8 cellular contexts compared by ENCODE assay signal in genomic region chr3:39146083-39146501, GRCh38. TPM values are rescaled to one million over a fixed set of nuclear protein-coding genes. Genes with fewer than 3 reads are reported as not detected.
DNase-seq lines count a peak whose midpoint lies in the region; ATAC-seq, FAIRE-seq and TF ChIP-seq lines count a peak whose summit lies in the region.

No MANE protein-coding gene starts in this region.

- peaks cover 61% of the 10 kb centered on the region for H3K36me3 Mint-ChIP-seq in activated B cell treated with CpG ODN at 0.5 μM for 24 hours (ENCODE audit: low read depth)

- CTCF ChIA-PET in activated B cell treated with CpG ODN at 0.5 μM for 24 hours (lab: Charles Lee): interaction anchor here (1.7 to 2.0 kb wide), 2 partner anchors 20 to 142 kb away, joined by 4 to 7 read pairs; no protein-coding TSS in a partner anchor

- H3K9me3 ChIP-seq in heart left ventricle: no peaks in the 10 kb centered on the region

- POLR2A ChIA-PET in activated B cell treated with CpG ODN at 0.5 μM for 24 hours (lab: Charles Lee): interaction anchor here (1.3 to 6.0 kb wide), 3 partner anchors 15 to 32 kb away, joined by 4 to 42 read pairs (median 6); no protein-coding TSS in a partner anchor

- H3K27ac ChIP-seq in heart left ventricle (peak overlapping the region in 10 of 12 donors; percentile 24 to 100 (median 91)), skin epidermis (peak overlapping the region in 20 of 21 experiments; percentile 1 to 100 (median 81))

- H3K27ac Mint-ChIP-seq in activated B cell treated with CpG ODN at 0.5 μM for 24 hours: peak overlapping the region; percentile 99

- H3K27me3 Mint-ChIP-seq in activated B cell treated with CpG ODN at 0.5 μM for 24 hours: no peaks in the 10 kb centered on the region

- no peaks in the 10 kb centered on the region for H3K27me3 ChIP-seq in heart left ventricle

- DNase-seq in activated B cell treated with CpG ODN at 0.5 μM for 24 hours (no peak), heart left ventricle (peak in 4 of 5 donors; percentile 47 to 64 (median 61)), DMS153 treated with DMSO at 0.1 percent for 48 hours (lab: John Stamatoyannopoulos, UW; ENCODE audit: unreplicated experiment) (no peak), occipital lobe (lab: John Stamatoyannopoulos, UW) (no peak), GM12891 (ENCODE audit: insufficient read length, low spot score) (no peak)

- H3K4me1 Mint-ChIP-seq in activated B cell treated with CpG ODN at 0.5 μM for 24 hours: peaks cover 81% of the 10 kb centered on the region

- no peak for FAIRE-seq in GM12891 (lab: Jason Lieb, UNC)

- H3K4me1 ChIP-seq in heart left ventricle: peaks cover 40 to 87% (median 72%) of the 10 kb centered on the region in 12 donors

- WGBS in heart left ventricle, 4 donors: 43 to 56% (median 51%) methylated on average over 10 to 11 of the region's 11 CpGs

- H3K4me3 Mint-ChIP-seq in activated B cell treated with CpG ODN at 0.5 μM for 24 hours: peak overlapping the region; percentile 98

- no peak for ATAC-seq in activated B cell treated with CpG ODN at 0.5 μM for 24 hours (ENCODE audit: low read depth)
- ATAC-seq in heart left ventricle: peak in 3 of 4 donors; percentile 2 to 19 (median 8)
- ATAC-seq in GM18868 (IDR thresholded peaks at IDR 0.05; ENCODE audit: unreplicated experiment): no peak

- TF ChIP-seq CTCF in GM12872 (IDR thresholded peaks at IDR 0.05; ENCODE audit: insufficient read depth, low read depth, low read length): 0 out of 3 replicates have a peak, but pooled peaks have one; percentile 8
- TF ChIP-seq CTCF in activated B cell treated with CpG ODN at 0.5 μM for 24 hours (IDR thresholded peaks at IDR 0.05): no peak
- TF ChIP-seq CTCF in heart left ventricle (IDR thresholded peaks at IDR 0.05): peak in 4 of 12 donors; percentile 26 to 34 (median 28)

- H3K36me3 ChIP-seq in heart left ventricle: peaks cover 15 to 56% (median 50%) of the 10 kb centered on the region in 9 donors

- intact Hi-C loops in activated B cell treated with CpG ODN at 0.5 μM for 24 hours (cut with micrococcal nuclease): no loop called here
- intact Hi-C loops in heart left ventricle (cut with DNase I): loop anchor here in 1 of 10 donors (5.0 kb wide), 1 partner anchor 39 kb away; the partner anchor contains the start of genes GORASP1 and TTC21A

- peak overlapping the region in 1 of 12 donors; percentile 1 for H3K4me3 ChIP-seq in heart left ventricle
- no peak overlapping the region for H3K4me3 ChIP-seq in skin epidermis

- no peaks in the 10 kb centered on the region for H3K9me3 Mint-ChIP-seq in activated B cell treated with CpG ODN at 0.5 μM for 24 hours

- TF ChIP-seq POLR2A in heart left ventricle (IDR thresholded peaks at IDR 0.05): no peak
- TF ChIP-seq POLR2A in GM12891 (IDR thresholded peaks at IDR 0.05; ENCODE audit: low read depth, low read length): no peak

TF ChIP-seq in GM12891, 5 proteins besides CTCF, POLR2A, EP300 and RAD21:
- no peak for TF ChIP-seq TAF1 (IDR thresholded peaks at IDR 0.05; ENCODE audit: low read depth, low read length)
- TF ChIP-seq POLR2AphosphoS5 (IDR thresholded peaks at IDR 0.05; ENCODE audit: low read depth, low read length): no peak
- TF ChIP-seq PAX5 (IDR thresholded peaks at IDR 0.05; ENCODE audit: insufficient read depth, low read length, severe bottlenecking): no peak
- no peak for TF ChIP-seq SPI1 (IDR thresholded peaks at IDR 0.05; ENCODE audit: low read depth, low read length)
- TF ChIP-seq POU2F2 (IDR thresholded peaks at IDR 0.05; ENCODE audit: low read depth, low read length): no peak

RNA-seq across cellular contexts. Expression of gene CSRNP1, which starts 7.3 kb away (rescaled TPM):
- 17.5 and 18.1 TPM in 2 replicates for total RNA-seq in activated B cell treated with CpG ODN at 0.5 μM for 24 hours
- total RNA-seq in heart left ventricle: 10 to 100 TPM in 7 of 9 donors, 1 to 10 TPM in 2; 5.3 to 27.3 (median 17.2) TPM
- 10 to 100 TPM in 1 of 2 donors, 1 to 10 TPM in 1; 9.3 to 40.3 TPM for polyA plus RNA-seq in heart left ventricle
- total RNA-seq in occipital lobe: 5.9 TPM
- 20.2 TPM for polyA plus RNA-seq in GM12891 (2012; ENCODE audit: low read depth, missing spikeins)

RNA-seq across cellular contexts. Expression of gene TTC21A, which starts 38.6 kb away (rescaled TPM):
- 11.4 and 15.9 TPM in 2 replicates for total RNA-seq in activated B cell treated with CpG ODN at 0.5 μM for 24 hours
- 1 to 10 TPM in 7 of 9 donors, under 1 TPM in 2; 0.83 to 4.8 (median 2.0) TPM for total RNA-seq in heart left ventricle
- 1 to 10 TPM in 1 of 2 donors, under 1 TPM in 1; 0.72 to 1.9 TPM for polyA plus RNA-seq in heart left ventricle
- 2.5 TPM for total RNA-seq in occipital lobe
- 1.9 TPM for polyA plus RNA-seq in GM12891 (2012; ENCODE audit: low read depth, missing spikeins)

RNA-seq across cellular contexts. Expression of gene GORASP1, which starts 38.7 kb away (rescaled TPM):
- total RNA-seq in activated B cell treated with CpG ODN at 0.5 μM for 24 hours: 41.6 and 47.8 TPM in 2 replicates
- 10 to 100 TPM; 35.3 to 52.5 (median 42.3) TPM for total RNA-seq in heart left ventricle
- polyA plus RNA-seq in heart left ventricle: 10 to 100 TPM; 19.9 to 43.3 TPM
- total RNA-seq in occipital lobe: 28.7 TPM
- 18.7 TPM for polyA plus RNA-seq in GM12891 (2012; ENCODE audit: low read depth, missing spikeins)

RNA-seq across cellular contexts. Expression of gene XIRP1, which starts 46.3 kb away (rescaled TPM):
- total RNA-seq in activated B cell treated with CpG ODN at 0.5 μM for 24 hours (0.29 and 0.60 TPM in 2 replicates), heart left ventricle (1,000 to 10,000 TPM in 1 of 9 donors, 100 to 1,000 TPM in 8; 293 to 1,122 (median 530) TPM), occipital lobe (not detected)
- polyA plus RNA-seq in heart left ventricle: 100 to 1,000 TPM; 496 to 675 TPM
- polyA plus RNA-seq in GM12891 (2012; ENCODE audit: low read depth, missing spikeins): 0.14 TPM

Comparison
In these comparisons a context has a peak if more than half of its experiments do, and no peak if none do; other contexts are left out.
1. ATAC-seq: peak in heart left ventricle (3 of 4); none in activated B cell treated with CpG ODN at 0.5 μM for 24 hours (single experiment) and GM18868 (single experiment).
2. DNase-seq: peak in heart left ventricle (4 of 5); none in activated B cell treated with CpG ODN at 0.5 μM for 24 hours (single experiment), DMS153 treated with DMSO at 0.1 percent for 48 hours (single experiment), occipital lobe (single experiment) and GM12891 (single experiment).